ENCODE assay signal across 17 cellular contexts in the genomic region with DNA sequence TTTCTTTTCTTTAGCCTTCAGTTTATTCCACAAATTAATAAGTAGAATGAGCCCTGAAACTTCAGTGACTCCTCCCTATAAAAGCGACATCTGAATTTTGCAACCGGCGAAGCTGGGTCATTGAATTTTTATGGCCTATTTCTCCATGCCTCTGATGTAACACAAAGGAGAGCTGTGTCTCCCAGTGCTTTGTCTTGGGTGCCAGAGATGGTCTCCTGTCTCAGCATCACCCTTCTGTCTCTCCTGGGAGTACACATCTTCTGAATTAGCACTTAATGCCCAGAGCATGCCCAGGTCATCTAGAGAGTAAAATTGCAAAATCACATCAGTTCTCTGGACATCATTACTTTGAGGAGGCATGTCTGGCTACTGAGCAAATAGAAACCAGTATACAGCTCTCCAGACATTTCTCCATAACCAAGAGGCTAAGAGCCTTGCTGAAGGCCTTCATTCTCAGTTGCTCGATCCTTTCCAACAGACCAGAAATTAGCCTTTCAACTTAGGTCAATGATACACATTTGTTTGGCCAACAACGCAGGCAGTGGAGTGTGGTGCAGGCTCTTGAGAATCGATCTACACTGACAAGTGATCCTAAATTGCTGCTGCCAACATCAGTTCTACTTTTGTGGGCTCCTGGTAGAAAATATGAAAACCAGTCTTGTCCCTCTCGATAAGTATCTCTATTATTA.
DNase-seq lines count a peak whose midpoint lies in the region; ATAC-seq and TF ChIP-seq lines count a peak whose summit lies in the region.
"Had no signal": no experiment of that assay in that cellular context is flagged by ENCODE, and none has a peak within 500 bp of the region (broad histone marks: within the 10 kb centered on the region; RNA-seq: fewer than 3 reads in every experiment).

No MANE protein-coding gene starts in this region.

- H4K8ac ChIP-seq in mesendoderm (ENCODE audit: low read depth, low read length), result no peak overlapping the region

- no peaks in the 10 kb centered on the region for H3K79me2 ChIP-seq in mesendoderm (ENCODE audit: control insufficient read depth, insufficient read depth, low read length)

- TF ChIP-seq CTCF in fibroblast of mammary gland (conservative IDR thresholded peaks at IDR 0.05; ENCODE audit: control insufficient read depth, insufficient read depth, low read depth, low read length) (no peak), endothelial cell (IDR thresholded peaks at IDR 0.05; ENCODE audit: unreplicated experiment) (no peak)

- no peak overlapping the region for H3K56ac ChIP-seq in mesendoderm (ENCODE audit: low read length)

- ATAC-seq in GM19351 (IDR thresholded peaks at IDR 0.05; ENCODE audit: unreplicated experiment), result no peak
- no peak for ATAC-seq in effector memory CD8-positive, alpha-beta T cell (replicated peaks)
- ATAC-seq: activated CD8-positive, alpha-beta T cell treated with anti-CD3 and anti-CD28 coated beads, Interleukin-2, amount 10 ng/mL, durations not matched to agents 7 days and 5 days; mucosa of descending colon; stimulated activated naive CD8-positive, alpha-beta T cell treated with anti-CD3 and anti-CD28 coated beads, Interleukin-15, amount 100 ng/mL, for 72 hours had no signal

- no peak overlapping the region for H2BK5ac ChIP-seq in mesendoderm (ENCODE audit: low read length)

- no peak overlapping the region for H4K5ac ChIP-seq in mesendoderm (ENCODE audit: low read length)

- no peaks in the 10 kb centered on the region for H3K36me3 Mint-ChIP-seq in endothelial cell (ENCODE audit: low read depth, unreplicated experiment)
- no peaks in the 10 kb centered on the region for H3K36me3 Mint-ChIP-seq in effector memory CD8-positive, alpha-beta T cell (ENCODE audit: insufficient read depth)
- H3K36me3 Mint-ChIP-seq: activated naive CD8-positive, alpha-beta T cell treated with anti-CD3 and anti-CD28 coated beads for 36 hours; CD8-positive, alpha-beta memory T cell had no signal

- no peak overlapping the region for H3K27ac ChIP-seq in mesendoderm (ENCODE audit: low read depth, low read length)
- H3K27ac ChIP-seq: VCaP had no signal

- H3K4me3 Mint-ChIP-seq in endothelial cell (ENCODE audit: unreplicated experiment), result no peak overlapping the region
- no peak overlapping the region for H3K4me3 Mint-ChIP-seq in effector memory CD8-positive, alpha-beta T cell
- H3K4me3 Mint-ChIP-seq: activated CD8-positive, alpha-beta T cell treated with anti-CD3 and anti-CD28 coated beads, Interleukin-2, amount 10 ng/mL, durations not matched to agents 7 days and 5 days; activated naive CD8-positive, alpha-beta T cell treated with anti-CD3 and anti-CD28 coated beads for 36 hours; CD8-positive, alpha-beta memory T cell; stimulated activated naive CD8-positive, alpha-beta T cell treated with anti-CD3 and anti-CD28 coated beads, Interleukin-15, amount 100 ng/mL, for 72 hours had no signal

- H2BK120ac ChIP-seq in mesendoderm (ENCODE audit: low read depth, low read length), result no peak overlapping the region

- H3K4me3 ChIP-seq in adipocyte (ENCODE audit: low read length) (peak overlapping the region; percentile 39), fibroblast of mammary gland (ENCODE audit: control insufficient read depth, low read depth, low read length) (no peak overlapping the region), mesendoderm (ENCODE audit: low read length) (no peak overlapping the region)
- H3K4me3 ChIP-seq: MG63, mucosa of descending colon, sigmoid colon had no signal

- H3K79me1 ChIP-seq in mesendoderm (ENCODE audit: low read length), result no peaks in the 10 kb centered on the region

- peaks cover 14% of the 10 kb centered on the region for H3K9me3 ChIP-seq in adipocyte (ENCODE audit: control insufficient read depth, low read length)

- H3K27ac Mint-ChIP-seq in endothelial cell (ENCODE audit: unreplicated experiment), result no peak overlapping the region
- H3K27ac Mint-ChIP-seq in effector memory CD8-positive, alpha-beta T cell, result no peak overlapping the region
- H3K27ac Mint-ChIP-seq: activated CD8-positive, alpha-beta T cell treated with anti-CD3 and anti-CD28 coated beads, Interleukin-2, amount 10 ng/mL, durations not matched to agents 7 days and 5 days; activated naive CD8-positive, alpha-beta T cell treated with anti-CD3 and anti-CD28 coated beads for 36 hours; CD8-positive, alpha-beta memory T cell; stimulated activated naive CD8-positive, alpha-beta T cell treated with anti-CD3 and anti-CD28 coated beads, Interleukin-15, amount 100 ng/mL, for 72 hours had no signal

- H3K4me1 ChIP-seq in adipocyte (ENCODE audit: control insufficient read depth, insufficient read depth, low read length) (peaks cover 26% of the 10 kb centered on the region), mesendoderm (ENCODE audit: control insufficient read depth, low read depth, low read length) (no peaks in the 10 kb centered on the region)

- DNase-seq in GM04503 (ENCODE audit: low read depth) (peak; percentile 51), adipocyte (ENCODE audit: low read depth) (no peak), fibroblast of mammary gland (ENCODE audit: low read depth) (peak; percentile 9), renal cortical epithelial cell (ENCODE audit: low read depth) (peak; percentile 40), endothelial cell (ENCODE audit: low spot score) (no peak), mesendoderm (no peak)
- no peak for DNase-seq in effector memory CD8-positive, alpha-beta T cell
- DNase-seq: activated CD8-positive, alpha-beta T cell treated with anti-CD3 and anti-CD28 coated beads, Interleukin-2, amount 10 ng/mL, durations not matched to agents 7 days and 5 days; activated naive CD8-positive, alpha-beta T cell treated with anti-CD3 and anti-CD28 coated beads for 36 hours; CD8-positive, alpha-beta memory T cell; DMS79; sigmoid colon; stimulated activated naive CD8-positive, alpha-beta T cell treated with anti-CD3 and anti-CD28 coated beads, Interleukin-15, amount 100 ng/mL, for 72 hours had no signal

- H3K27me3 ChIP-seq in adipocyte (replicated peaks; ENCODE audit: control insufficient read depth, insufficient read depth, low read length) (no peaks in the 10 kb centered on the region), mesendoderm (ENCODE audit: insufficient read depth, low read length, poor library complexity) (no peaks in the 10 kb centered on the region)
- H3K27me3 ChIP-seq: MG63, sigmoid colon had no signal

- H3K18ac ChIP-seq in mesendoderm (ENCODE audit: low read length), result no peak overlapping the region

- H3K23ac ChIP-seq in mesendoderm (ENCODE audit: low read length), result no peak overlapping the region

- H3K4ac ChIP-seq in mesendoderm (ENCODE audit: low read depth, low read length), result no peak overlapping the region

- H3K27me3 Mint-ChIP-seq in endothelial cell (ENCODE audit: unreplicated experiment), result no peaks in the 10 kb centered on the region
- H3K27me3 Mint-ChIP-seq in effector memory CD8-positive, alpha-beta T cell, result peaks cover 12 to 25% of the 10 kb centered on the region in 2 donors

- H2AK5ac ChIP-seq in mesendoderm (ENCODE audit: low read length), result no peak overlapping the region

- H3K9ac ChIP-seq in adipocyte (ENCODE audit: low read length), result peak overlapping the region; percentile 16
- H3K9ac ChIP-seq in mesendoderm (ENCODE audit: low read length), result no peak overlapping the region

- H3K36me3 ChIP-seq in adipocyte (ENCODE audit: control insufficient read depth, insufficient read depth, low read length, severe bottlenecking), result no peaks in the 10 kb centered on the region
- no peaks in the 10 kb centered on the region for H3K36me3 ChIP-seq in mesendoderm (ENCODE audit: control insufficient read depth, insufficient read depth, low read length)
- H3K36me3 ChIP-seq: MG63, sigmoid colon had no signal

- H3K4me1 Mint-ChIP-seq in endothelial cell (ENCODE audit: unreplicated experiment), result no peaks in the 10 kb centered on the region
- H3K4me1 Mint-ChIP-seq in effector memory CD8-positive, alpha-beta T cell (ENCODE audit: low read depth in 2 of 2), result no peaks in the 10 kb centered on the region
- H3K4me1 Mint-ChIP-seq: activated naive CD8-positive, alpha-beta T cell treated with anti-CD3 and anti-CD28 coated beads for 36 hours; CD8-positive, alpha-beta memory T cell; stimulated activated naive CD8-positive, alpha-beta T cell treated with anti-CD3 and anti-CD28 coated beads, Interleukin-15, amount 100 ng/mL, for 72 hours had no signal

- H3K9me3 Mint-ChIP-seq in endothelial cell (ENCODE audit: unreplicated experiment), result no peaks in the 10 kb centered on the region
- no peaks in the 10 kb centered on the region for H3K9me3 Mint-ChIP-seq in effector memory CD8-positive, alpha-beta T cell
- H3K9me3 Mint-ChIP-seq: stimulated activated naive CD8-positive, alpha-beta T cell treated with anti-CD3 and anti-CD28 coated beads, Interleukin-15, amount 100 ng/mL, for 72 hours had no signal

- no peak overlapping the region for H2BK15ac ChIP-seq in mesendoderm (replicated peaks; ENCODE audit: low read depth)

- WGBS in mesendoderm (ENCODE audit: extremely low coverage, insufficient coverage, low lambda C conversion rate), result no CpG with 5 or more reads among the region's 7 CpGs

- no peak overlapping the region for H3K4me2 ChIP-seq in mesendoderm (ENCODE audit: low read length)

Comparison
In these comparisons a context has a peak if more than half of its experiments do, and no peak if none do; other contexts are left out.
1. DNase-seq: peak in GM04503 (single experiment), fibroblast of mammary gland (single experiment) and renal cortical epithelial cell (single experiment); none in adipocyte (single experiment), endothelial cell (single experiment), mesendoderm (single experiment) and effector memory CD8-positive, alpha-beta T cell (0 of 3).